ENCODE assay signal across 8 cellular contexts in genomic region chr9:72527801-72528195, GRCh38. TPM values are rescaled to one million over a fixed set of nuclear protein-coding genes. Genes with fewer than 3 reads are reported as not detected.
DNase-seq lines count a peak whose midpoint lies in the region; ATAC-seq and TF ChIP-seq lines count a peak whose summit lies in the region.

No MANE protein-coding gene starts in this region.

- intact Hi-C loops in CD4-positive, alpha-beta memory T cell (cut with micrococcal nuclease) = loop anchor here (1.0 to 10.0 kb wide), 8 partner anchors 51 to 744 kb away; partner anchors contain the start of genes ABHD17B, ANXA1, C9orf85 and ZFAND5

- H3K9me3 Mint-ChIP-seq in CD4-positive, alpha-beta memory T cell = peaks cover 0 to 10% (median 4%) of the 10 kb centered on the region in 8 donors
- peaks cover 10% of the 10 kb centered on the region for H3K9me3 Mint-ChIP-seq in neural progenitor cell

- H3K27ac ChIP-seq in CD4-positive, alpha-beta memory T cell (ENCODE audit: low read depth, low read length) = peak overlapping the region; percentile 68
- peak overlapping the region; percentile 34 to 62 for H3K27ac ChIP-seq in coronary artery
- H3K27ac ChIP-seq in neural progenitor cell = peak overlapping the region; percentile 66

- peak overlapping the region; percentile 84 for H2AFZ ChIP-seq in neural progenitor cell (replicated peaks)

- H3K36me3 Mint-ChIP-seq in CD4-positive, alpha-beta memory T cell = peaks cover 0 to 5% of the 10 kb centered on the region in 2 donors
- H3K36me3 Mint-ChIP-seq in neural progenitor cell = peaks cover 2% of the 10 kb centered on the region

- TF ChIP-seq CTCF in coronary artery (IDR thresholded peaks at IDR 0.05) = no peak
- no peak for TF ChIP-seq CTCF in neural progenitor cell (IDR thresholded peaks at IDR 0.05)
- TF ChIP-seq CTCF in omental fat pad (IDR thresholded peaks at IDR 0.05) = no peak

- H3F3A ChIP-seq in neural progenitor cell (ENCODE audit: low read depth) = peaks cover 17% of the 10 kb centered on the region

- H3K4me1 ChIP-seq in CD4-positive, alpha-beta memory T cell (ENCODE audit: insufficient read depth, low read length) = peaks cover 27% of the 10 kb centered on the region
- H3K4me1 ChIP-seq in neural progenitor cell = peaks cover 23% of the 10 kb centered on the region

- H3K36me3 ChIP-seq in CD4-positive, alpha-beta memory T cell (ENCODE audit: insufficient read depth, low read length) = no peaks in the 10 kb centered on the region
- H3K36me3 ChIP-seq in neural progenitor cell = no peaks in the 10 kb centered on the region

- no peaks in the 10 kb centered on the region for H4K20me1 ChIP-seq in neural progenitor cell (ENCODE audit: low read depth)

- peak overlapping the region; percentile 81 to 94 (median 86) for H3K4me3 Mint-ChIP-seq in CD4-positive, alpha-beta memory T cell
- H3K4me3 Mint-ChIP-seq in neural progenitor cell = peak overlapping the region; percentile 76

- H3K27me3 Mint-ChIP-seq in CD4-positive, alpha-beta memory T cell = no peaks in the 10 kb centered on the region
- peaks cover 3% of the 10 kb centered on the region for H3K27me3 Mint-ChIP-seq in neural progenitor cell (ENCODE audit: insufficient read depth, low read depth)

- no peak overlapping the region for H3K9ac ChIP-seq in neural progenitor cell

- peak overlapping the region; percentile 54 to 76 for H3K4me3 ChIP-seq in CD4-positive, alpha-beta memory T cell (ENCODE audit: low read length in 2 of 2)
- H3K4me3 ChIP-seq in coronary artery = peak overlapping the region; percentile 52
- peak overlapping the region; percentile 6 for H3K4me3 ChIP-seq in neural progenitor cell

- POLR2A ChIA-PET in CD4-positive, alpha-beta memory T cell (lab: Charles Lee; ENCODE audit: partially characterized antibody) = interaction anchor here (0.6 to 6.1 kb wide), 9 partner anchors 20 to 842 kb away, joined by 3 to 96 read pairs (median 4); partner anchors contain the start of gene ZFAND5

- H3K79me2 ChIP-seq in neural progenitor cell (ENCODE audit: low read depth) = no peaks in the 10 kb centered on the region

- H3K9me3 ChIP-seq in CD4-positive, alpha-beta memory T cell (ENCODE audit: control insufficient read depth in 1 of 2, low read length in 2 of 2) = peaks cover 0 to 4% of the 10 kb centered on the region in 2 donors
- H3K9me3 ChIP-seq in neural progenitor cell (ENCODE audit: low read depth) = no peaks in the 10 kb centered on the region

- peak overlapping the region; percentile 92 to 98 (median 96) for H3K27ac Mint-ChIP-seq in CD4-positive, alpha-beta memory T cell
- peak overlapping the region; percentile 97 for H3K27ac Mint-ChIP-seq in neural progenitor cell

- no peaks in the 10 kb centered on the region for H3K27me3 ChIP-seq in CD4-positive, alpha-beta memory T cell (ENCODE audit: insufficient read depth, low read length)
- H3K27me3 ChIP-seq in neural progenitor cell = no peaks in the 10 kb centered on the region

- CTCF ChIA-PET in CD4-positive, alpha-beta memory T cell (lab: Charles Lee; ENCODE audit: partially characterized antibody) = interaction anchor here (1.0 to 1.9 kb wide), 6 partner anchors 55 to 247 kb away, joined by 3 to 8 read pairs (median 4); partner anchors contain the start of gene ZFAND5

- no peak for DNase-seq in CD4-positive, alpha-beta memory T cell
- DNase-seq in NCI-H69 (lab: John Stamatoyannopoulos, UW) = peak; percentile 40
- no peak for DNase-seq in coronary artery (ENCODE audit: low spot score)
- DNase-seq in neural progenitor cell (ENCODE audit: low spot score) = no peak
- DNase-seq in omental fat pad (ENCODE audit: low spot score) = no peak

- peak overlapping the region; percentile 65 for H3K4me2 ChIP-seq in neural progenitor cell

- peaks cover 22 to 46% (median 34%) of the 10 kb centered on the region in 4 donors for H3K4me1 Mint-ChIP-seq in CD4-positive, alpha-beta memory T cell
- peaks cover 35% of the 10 kb centered on the region for H3K4me1 Mint-ChIP-seq in neural progenitor cell

- ATAC-seq in omental fat pad (ENCODE audit: low FRiP score) (no peak), GM21390 (IDR thresholded peaks at IDR 0.05; ENCODE audit: unreplicated experiment) (no peak), HG03025 (IDR thresholded peaks at IDR 0.05; ENCODE audit: low FRiP score, unreplicated experiment) (no peak), GM19395 (IDR thresholded peaks at IDR 0.05; ENCODE audit: unreplicated experiment) (no peak)

RNA-seq across cellular contexts. Expression of gene TMC1, which starts 6.4 kb away (rescaled TPM):
- total RNA-seq in CD4-positive, alpha-beta memory T cell = not detected
- polyA plus RNA-seq in CD4-positive, alpha-beta memory T cell = not detected
- total RNA-seq in neural progenitor cell (ENCODE audit: low replicate concordance) (not detected in 2 replicates), omental fat pad (under 1 TPM in 3 of 4 donors, not detected in 1; 0.12 to 0.56 (median 0.13) TPM)

Comparison
In these comparisons a context has a peak if more than half of its experiments do, and no peak if none do; other contexts are left out.
1. H3K4me3 ChIP-seq: peak in every context shown above with its lines; median percentile 65 in CD4-positive, alpha-beta memory T cell; 52 in coronary artery; 6 in neural progenitor cell.